ENCODE assay signal across 1 cellular context in genomic region chr14:102902523-102903247, GRCh38.
A peak's percentile ranks its signal among the peaks of the same experiment; 100 is the strongest.
TF ChIP-seq lines count a peak whose summit lies in the region.

No MANE protein-coding gene starts in this region.

TF ChIP-seq in GM12878, 131 proteins besides CTCF, POLR2A, EP300 and RAD21 (continued from another document):
- TF ChIP-seq USF2 (IDR thresholded peaks at IDR 0.05; ENCODE audit: borderline replicate concordance, low read depth, low read length), result no peak
- TF ChIP-seq POLR2AphosphoS5 (IDR thresholded peaks at IDR 0.05; ENCODE audit: low read length), result 0 out of 2 replicates have a peak, but pooled peaks have one; percentile 1
- no peak for TF ChIP-seq HDGF (IDR thresholded peaks at IDR 0.05)
- no peak for TF ChIP-seq HCFC1 (IDR thresholded peaks at IDR 0.05; ENCODE audit: low read length)
